In genomic region chr7:55052726-55053431, GRCh38 we compare ENCODE assay signal across 1 cellular context.
TF ChIP-seq lines count a peak whose summit lies in the region.

No MANE protein-coding gene starts in this region.

TF ChIP-seq in SK-N-SH treated with all-trans-retinoic acid at 6 μM for 48 hours, 23 proteins besides CTCF, POLR2A, EP300 and RAD21 (continued from another document):
- TF ChIP-seq TSHZ2 (CRISPR knock-in tag; IDR thresholded peaks at IDR 0.05) (no peak), TOX (CRISPR knock-in tag; IDR thresholded peaks at IDR 0.05; ENCODE audit: borderline replicate concordance) (no peak), RARB (CRISPR knock-in tag; IDR thresholded peaks at IDR 0.05) (no peak), OSR1 (CRISPR knock-in tag; IDR thresholded peaks at IDR 0.05) (no peak), ZFP30 (CRISPR knock-in tag; IDR thresholded peaks at IDR 0.05) (no peak), ARNTL (CRISPR knock-in tag; IDR thresholded peaks at IDR 0.05; ENCODE audit: borderline replicate concordance, low read depth) (no peak), ZNF565 (CRISPR knock-in tag; conservative IDR thresholded peaks at IDR 0.05; ENCODE audit: low read depth) (no peak), PATZ1 (CRISPR knock-in tag; IDR thresholded peaks at IDR 0.05; ENCODE audit: borderline replicate concordance) (no peak), ESRRG (CRISPR knock-in tag; IDR thresholded peaks at IDR 0.05) (no peak), PPARA (CRISPR knock-in tag; IDR thresholded peaks at IDR 0.05; ENCODE audit: borderline replicate concordance) (no peak)
